In genomic region chr13:59133903-59134302, GRCh38 we compare ENCODE assay signal across 1 cellular context.
TF ChIP-seq lines count a peak whose summit lies in the region.

No MANE protein-coding gene starts in this region.

TF ChIP-seq in GM12878, 131 proteins besides CTCF, POLR2A, EP300 and RAD21 (continued from another document):
- no peak for TF ChIP-seq IRF5 (IDR thresholded peaks at IDR 0.05; ENCODE audit: borderline replicate concordance)
